Comparison of ENCODE assay signal across 22 cellular contexts in the genomic region with DNA sequence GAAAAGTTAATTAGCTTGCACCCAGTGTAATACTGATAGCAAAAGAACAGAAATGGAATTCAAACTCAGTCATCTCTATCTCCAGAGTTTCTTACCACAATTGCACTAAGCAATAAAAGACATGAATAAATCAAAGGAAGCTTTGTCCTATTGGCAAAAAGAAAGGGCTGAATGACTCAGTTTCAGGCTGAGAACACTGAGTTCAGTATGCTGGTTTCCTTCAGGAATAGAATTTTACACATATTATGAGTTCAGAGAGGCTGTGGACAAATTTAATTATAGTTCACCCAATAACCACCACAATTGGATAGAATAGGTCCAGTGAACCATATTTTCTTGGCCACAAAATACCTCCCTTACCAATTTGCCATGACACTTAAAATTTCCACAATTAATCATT.
"Had no signal": no experiment of that assay in that cellular context is flagged by ENCODE, and none has a peak within 500 bp of the region (broad histone marks: within the 10 kb centered on the region; RNA-seq: fewer than 3 reads in every experiment).

No MANE protein-coding gene starts in this region.

- DNase-seq: activated CD4-positive, alpha-beta T cell treated with anti-CD3 and anti-CD28 coated beads, Interleukin-2, amount 10 ng/mL, durations not matched to agents 7 days and 5 days; activated CD8-positive, alpha-beta T cell treated with anti-CD3 and anti-CD28 coated beads for 36 hours; activated gamma-delta T cell treated with Interleukin-2 at 50 U/mL for 16 hours; aorta; effector memory CD4-positive, alpha-beta T cell; heart right ventricle; lower lobe of right lung; naive thymus-derived CD4-positive, alpha-beta T cell; posterior cingulate gyrus; retina; sigmoid colon; stimulated activated CD4-positive, alpha-beta T cell treated with anti-CD3 and anti-CD28 coated beads, Interleukin-2, amount 100 ng/mL, for 48 hours; stimulated activated CD8-positive, alpha-beta memory T cell treated with anti-CD3 and anti-CD28 coated beads, Interleukin-4, amount 100 ng/mL, for 48 hours; stimulated activated naive CD4-positive, alpha-beta T cell had no signal

- H3K27ac Mint-ChIP-seq: activated CD4-positive, alpha-beta T cell treated with anti-CD3 and anti-CD28 coated beads, Interleukin-2, amount 10 ng/mL, durations not matched to agents 7 days and 5 days; activated CD8-positive, alpha-beta T cell treated with anti-CD3 and anti-CD28 coated beads for 36 hours; activated naive CD4-positive, alpha-beta T cell treated with anti-CD3 and anti-CD28 coated beads, Interleukin-2, amount 50 U/mL, for 24 hours; naive thymus-derived CD4-positive, alpha-beta T cell; neural progenitor cell; type B pancreatic cell had no signal

- H3K27me3 ChIP-seq: esophagus muscularis mucosa, heart right ventricle, neural progenitor cell, sigmoid colon had no signal

- H3K36me3 ChIP-seq: esophagus muscularis mucosa, heart right ventricle, lower lobe of right lung, neural progenitor cell, sigmoid colon, thoracic aorta had no signal

- H3K4me1 Mint-ChIP-seq: activated CD4-positive, alpha-beta T cell treated with anti-CD3 and anti-CD28 coated beads, Interleukin-2, amount 10 ng/mL, durations not matched to agents 7 days and 5 days; activated naive CD4-positive, alpha-beta T cell treated with anti-CD3 and anti-CD28 coated beads, Interleukin-2, amount 50 U/mL, for 24 hours; central memory CD8-positive, alpha-beta T cell; naive thymus-derived CD4-positive, alpha-beta T cell had no signal

- H3K36me3 Mint-ChIP-seq: activated naive CD4-positive, alpha-beta T cell treated with anti-CD3 and anti-CD28 coated beads, Interleukin-2, amount 50 U/mL, for 24 hours; neural progenitor cell; type B pancreatic cell had no signal

- H3K27me3 Mint-ChIP-seq: activated CD4-positive, alpha-beta T cell treated with anti-CD3 and anti-CD28 coated beads, Interleukin-2, amount 10 ng/mL, durations not matched to agents 7 days and 5 days; activated CD8-positive, alpha-beta T cell treated with anti-CD3 and anti-CD28 coated beads for 36 hours; activated naive CD4-positive, alpha-beta T cell treated with anti-CD3 and anti-CD28 coated beads, Interleukin-2, amount 50 U/mL, for 24 hours; central memory CD8-positive, alpha-beta T cell; type B pancreatic cell had no signal

- H3K9me3 Mint-ChIP-seq: activated CD4-positive, alpha-beta T cell treated with anti-CD3 and anti-CD28 coated beads, Interleukin-2, amount 10 ng/mL, durations not matched to agents 7 days and 5 days; activated naive CD4-positive, alpha-beta T cell treated with anti-CD3 and anti-CD28 coated beads, Interleukin-2, amount 50 U/mL, for 24 hours had no signal

- ATAC-seq: activated CD4-positive, CD25-positive, alpha-beta regulatory T cell treated with anti-CD3 and anti-CD28 coated beads, Interleukin-2, amount 50 U/mL, for 24 hours; activated CD8-positive, alpha-beta T cell treated with anti-CD3 and anti-CD28 coated beads for 36 hours; heart right ventricle; lower lobe of right lung; naive thymus-derived CD4-positive, alpha-beta T cell had no signal

- H3K9me3 ChIP-seq: lower lobe of right lung, thoracic aorta had no signal

- H3K4me3 ChIP-seq: esophagus muscularis mucosa, heart right ventricle, lower lobe of right lung, neural progenitor cell, sigmoid colon, thoracic aorta had no signal

- H3K4me3 Mint-ChIP-seq: activated CD4-positive, alpha-beta T cell treated with anti-CD3 and anti-CD28 coated beads, Interleukin-2, amount 10 ng/mL, durations not matched to agents 7 days and 5 days; activated CD8-positive, alpha-beta T cell treated with anti-CD3 and anti-CD28 coated beads for 36 hours; activated naive CD4-positive, alpha-beta T cell treated with anti-CD3 and anti-CD28 coated beads, Interleukin-2, amount 50 U/mL, for 24 hours; central memory CD8-positive, alpha-beta T cell; naive thymus-derived CD4-positive, alpha-beta T cell; neural progenitor cell; type B pancreatic cell had no signal

- H3K27ac ChIP-seq: esophagus muscularis mucosa, heart right ventricle, lower lobe of right lung, neural progenitor cell, sigmoid colon, thoracic aorta, VCaP had no signal

- H3K4me1 ChIP-seq: esophagus muscularis mucosa, heart right ventricle, lower lobe of right lung, neural progenitor cell, sigmoid colon had no signal
